In the genomic region with DNA sequence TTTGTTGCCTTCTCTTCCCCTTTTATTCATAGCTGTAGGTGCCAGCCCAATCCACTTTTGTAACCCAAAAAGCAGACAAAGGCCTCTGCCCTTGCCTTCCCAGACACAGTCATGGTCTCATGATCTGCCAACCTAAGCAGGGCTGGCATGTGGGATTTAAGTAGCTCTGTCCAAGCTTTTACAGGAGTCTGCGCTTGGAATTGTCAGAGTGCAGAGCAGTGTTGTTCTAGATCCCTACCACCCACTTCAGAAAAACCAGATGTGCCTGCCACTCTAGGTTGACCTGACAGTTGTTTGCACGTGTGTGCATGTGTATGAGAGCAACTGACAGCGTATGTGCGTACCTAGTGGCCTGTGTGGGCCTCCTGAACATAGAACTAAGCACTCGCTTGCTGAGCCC, we compare ENCODE assay signal across 14 cellular contexts.
"Had no signal": no experiment of that assay in that cellular context is flagged by ENCODE, and none has a peak within 500 bp of the region (broad histone marks: within the 10 kb centered on the region; RNA-seq: fewer than 3 reads in every experiment).

No MANE protein-coding gene starts in this region.

- H3K4me1 ChIP-seq: body of pancreas, parathyroid adenoma, right lobe of liver, testis, upper lobe of left lung had no signal

- H3K27ac ChIP-seq: body of pancreas, parathyroid adenoma, right lobe of liver, testis, upper lobe of left lung had no signal

- ATAC-seq: body of pancreas; natural killer cell; right lobe of liver; stimulated activated naive B cell treated with anti-CD40 and anti-IgM and Interleukin-4, amounts not matched to agents 10 μg/mL and 1 μg/mL and 100 μg/mL, for 72 hours had no signal

- H2AFZ ChIP-seq: parathyroid adenoma had no signal

- H3K9me3 ChIP-seq: body of pancreas, right lobe of liver, testis, upper lobe of left lung had no signal

- DNase-seq: activated gamma-delta T cell treated with Interleukin-2 at 50 U/mL for 16 hours; activated T-cell treated with anti-CD3 and anti-CD28 coated beads, Interleukin-2, amount 50 U/mL, for 1 hour; anterior cingulate cortex; body of pancreas; foreskin fibroblast; natural killer cell; nucleus accumbens; right lobe of liver; small intestine; stimulated activated CD4-positive, alpha-beta T cell treated with anti-CD3 and anti-CD28 coated beads, Interleukin-2, amount 100 ng/mL, for 24 hours; stimulated activated naive B cell treated with anti-CD40 and anti-IgM and Interleukin-4, amounts not matched to agents 10 μg/mL and 1 μg/mL and 100 μg/mL, for 72 hours; testis; upper lobe of left lung had no signal

- H3K36me3 ChIP-seq: right lobe of liver, upper lobe of left lung had no signal

- H3K79me2 ChIP-seq: parathyroid adenoma had no signal

- H3K9ac ChIP-seq: parathyroid adenoma had no signal

- H3K4me3 ChIP-seq: body of pancreas, right lobe of liver, testis, upper lobe of left lung had no signal

- H3K27me3 ChIP-seq: body of pancreas, right lobe of liver, testis, upper lobe of left lung had no signal
